ENCODE assay signal across 21 cellular contexts in the genomic region with DNA sequence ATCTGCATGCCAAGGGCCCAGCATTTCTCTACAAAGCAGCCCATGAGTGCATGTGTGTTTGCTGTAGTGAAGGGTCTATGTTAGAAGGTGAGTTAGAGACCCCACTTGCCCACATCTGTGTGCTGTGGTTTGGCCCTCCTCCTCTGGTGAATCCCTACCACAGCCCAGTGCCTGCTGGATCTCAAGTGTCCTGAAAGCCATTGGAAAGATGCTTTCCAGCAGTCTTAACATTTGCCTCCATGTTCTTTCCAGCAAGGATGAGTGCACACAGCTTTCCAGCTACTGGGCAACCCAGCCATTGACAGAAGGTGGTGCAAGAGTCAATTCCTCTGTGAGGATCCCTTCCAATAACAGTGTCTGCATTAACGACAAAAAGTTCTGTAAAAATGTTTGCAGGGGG. TPM values are rescaled to one million over a fixed set of nuclear protein-coding genes. Genes with fewer than 3 reads are reported as not detected.
DNase-seq lines count a peak whose midpoint lies in the region; TF ChIP-seq lines count a peak whose summit lies in the region.
"Had no signal": no experiment of that assay in that cellular context is flagged by ENCODE, and none has a peak within 500 bp of the region (broad histone marks: within the 10 kb centered on the region; RNA-seq: fewer than 3 reads in every experiment).

No MANE protein-coding gene starts in this region.

- H3K4me3 Mint-ChIP-seq in Calu3 (ENCODE audit: low read depth, unreplicated experiment): peak overlapping the region; percentile 54
- H3K4me3 Mint-ChIP-seq in progenitor cell of endocrine pancreas (ENCODE audit: low read depth): no peak overlapping the region
- H3K4me3 Mint-ChIP-seq in activated CD4-positive, alpha-beta memory T cell treated with anti-CD3 and anti-CD28 coated beads for 36 hours: no peak overlapping the region
- H3K4me3 Mint-ChIP-seq: activated naive CD8-positive, alpha-beta T cell treated with anti-CD3 and anti-CD28 coated beads, Interleukin-2, amount 10 ng/mL, durations not matched to agents 7 days and 5 days; activated T-helper 17 cell treated with anti-CD3 and anti-CD28 coated beads, Interleukin-2, amount 50 U/mL, for 72 hours; CD8-positive, alpha-beta memory T cell; natural killer cell; stimulated activated memory B cell treated with anti-CD40 and anti-IgM and Interleukin-4, amounts not matched to agents 10 μg/mL and 1 μg/mL and 100 μg/mL, for 72 hours had no signal

- peak overlapping the region; percentile 79 for H3K27ac ChIP-seq in RWPE1
- H3K27ac ChIP-seq in effector memory CD4-positive, alpha-beta T cell (ENCODE audit: insufficient read depth, low read length, poor library complexity, severe bottlenecking): no peak overlapping the region
- H3K27ac ChIP-seq: lower lobe of right lung had no signal

- CTCF ChIA-PET in Calu3 (lab: Charles Lee): interaction anchor here (1.4 to 3.0 kb wide), 3 partner anchors 7 to 91 kb away, joined by 3 to 14 read pairs (median 7); no protein-coding TSS in a partner anchor
- CTCF ChIA-PET in RWPE1 (lab: Yijun Ruan, JAX): interaction anchor here (0.7 kb wide), 1 partner anchor 604 kb away, joined by 4 read pairs; no protein-coding TSS in a partner anchor
- CTCF ChIA-PET in activated CD4-positive, alpha-beta memory T cell treated with anti-CD3 and anti-CD28 coated beads for 36 hours (lab: Charles Lee): interaction anchor here (0.8 to 1.4 kb wide), 2 partner anchors 11 to 303 kb away, joined by 3 to 5 read pairs; no protein-coding TSS in a partner anchor

- no peaks in the 10 kb centered on the region for H3K27me3 ChIP-seq in effector memory CD4-positive, alpha-beta T cell (replicated peaks; ENCODE audit: control insufficient read depth, insufficient read depth, low read length, poor library complexity, severe bottlenecking)

- no peak overlapping the region for H3K4me3 ChIP-seq in epithelial cell of proximal tubule (ENCODE audit: low read depth, low read length)
- H3K4me3 ChIP-seq in effector memory CD4-positive, alpha-beta T cell (ENCODE audit: insufficient read depth, low read depth, low read length, poor library complexity, severe bottlenecking): no peak overlapping the region
- H3K4me3 ChIP-seq: K562, lower lobe of right lung had no signal

- no peaks in the 10 kb centered on the region for H3K36me3 ChIP-seq in effector memory CD4-positive, alpha-beta T cell (ENCODE audit: control insufficient read depth, insufficient read depth, low read length)
- H3K36me3 ChIP-seq: lower lobe of right lung had no signal

- BruUV-seq in Calu3 (replicated peaks; lab: Mats Ljungman, UMichigan): no TSS peak

- DNase-seq in Calu3 (no peak), RWPE1 (ENCODE audit: low spot score) (no peak), epithelial cell of proximal tubule (ENCODE audit: low read depth) (no peak), progenitor cell of endocrine pancreas (ENCODE audit: low spot score, unreplicated experiment) (no peak), posterior vena cava (ENCODE audit: low spot score) (no peak)
- DNase-seq in activated CD4-positive, alpha-beta memory T cell treated with anti-CD3 and anti-CD28 coated beads for 36 hours: no peak
- DNase-seq in effector memory CD4-positive, alpha-beta T cell: no peak
- DNase-seq in activated CD8-positive, alpha-beta memory T cell treated with anti-CD3 and anti-CD28 coated beads, Interleukin-2, amount 50 U/mL, for 48 hours: no peak
- DNase-seq: activated CD4-positive, CD25-positive, alpha-beta regulatory T cell treated with anti-CD3 and anti-CD28 coated beads, Interleukin-2, amount 50 U/mL, for 72 hours; activated naive CD8-positive, alpha-beta T cell treated with anti-CD3 and anti-CD28 coated beads, Interleukin-2, amount 10 ng/mL, durations not matched to agents 7 days and 5 days; CD8-positive, alpha-beta memory T cell; DMS79 treated with DMSO at 0.1 percent for 48 hours; lower lobe of right lung; natural killer cell; NCI-H1092 treated with DMSO at 0.1 percent for 48 hours; NCI-H2081 treated with DMSO at 0.1 percent for 48 hours; NCI-H510A treated with DMSO at 0.1 percent for 48 hours had no signal

- H3K36me3 Mint-ChIP-seq in Calu3 (ENCODE audit: insufficient read depth, unreplicated experiment): peaks cover under 1% of the 10 kb centered on the region
- no peaks in the 10 kb centered on the region for H3K36me3 Mint-ChIP-seq in progenitor cell of endocrine pancreas (ENCODE audit: insufficient read depth)
- H3K36me3 Mint-ChIP-seq in activated CD4-positive, alpha-beta memory T cell treated with anti-CD3 and anti-CD28 coated beads for 36 hours: no peaks in the 10 kb centered on the region
- H3K36me3 Mint-ChIP-seq: CD8-positive, alpha-beta memory T cell; natural killer cell; stimulated activated memory B cell treated with anti-CD40 and anti-IgM and Interleukin-4, amounts not matched to agents 10 μg/mL and 1 μg/mL and 100 μg/mL, for 72 hours had no signal

- H3K4me1 Mint-ChIP-seq in Calu3 (ENCODE audit: low read depth, unreplicated experiment) (peaks cover 79% of the 10 kb centered on the region), progenitor cell of endocrine pancreas (ENCODE audit: low read depth) (peaks cover 51% of the 10 kb centered on the region)
- H3K4me1 Mint-ChIP-seq in activated CD4-positive, alpha-beta memory T cell treated with anti-CD3 and anti-CD28 coated beads for 36 hours (ENCODE audit: low read depth): peaks cover 13% of the 10 kb centered on the region
- H3K4me1 Mint-ChIP-seq: stimulated activated memory B cell treated with anti-CD40 and anti-IgM and Interleukin-4, amounts not matched to agents 10 μg/mL and 1 μg/mL and 100 μg/mL, for 72 hours had no signal

- H3K27me3 Mint-ChIP-seq in Calu3 (ENCODE audit: unreplicated experiment) (no peaks in the 10 kb centered on the region), progenitor cell of endocrine pancreas (no peaks in the 10 kb centered on the region)
- no peaks in the 10 kb centered on the region for H3K27me3 Mint-ChIP-seq in activated CD4-positive, alpha-beta memory T cell treated with anti-CD3 and anti-CD28 coated beads for 36 hours
- H3K27me3 Mint-ChIP-seq: activated naive CD8-positive, alpha-beta T cell treated with anti-CD3 and anti-CD28 coated beads, Interleukin-2, amount 10 ng/mL, durations not matched to agents 7 days and 5 days; CD8-positive, alpha-beta memory T cell; stimulated activated memory B cell treated with anti-CD40 and anti-IgM and Interleukin-4, amounts not matched to agents 10 μg/mL and 1 μg/mL and 100 μg/mL, for 72 hours; type B pancreatic cell had no signal

- intact Hi-C loops in Calu3 (cut with micrococcal nuclease; ENCODE audit: unreplicated experiment): no loop called here
- intact Hi-C loops in activated CD4-positive, alpha-beta memory T cell treated with anti-CD3 and anti-CD28 coated beads for 36 hours (cut with micrococcal nuclease): no loop called here
- intact Hi-C loops in posterior vena cava (cut with DNase I): no loop called here

- H3K9me3 Mint-ChIP-seq in Calu3 (ENCODE audit: low read depth, unreplicated experiment): no peaks in the 10 kb centered on the region
- H3K9me3 Mint-ChIP-seq in progenitor cell of endocrine pancreas (ENCODE audit: low read depth): no peaks in the 10 kb centered on the region
- H3K9me3 Mint-ChIP-seq in activated CD4-positive, alpha-beta memory T cell treated with anti-CD3 and anti-CD28 coated beads for 36 hours: no peaks in the 10 kb centered on the region
- H3K9me3 Mint-ChIP-seq: activated naive CD8-positive, alpha-beta T cell treated with anti-CD3 and anti-CD28 coated beads, Interleukin-2, amount 10 ng/mL, durations not matched to agents 7 days and 5 days; activated T-helper 17 cell treated with anti-CD3 and anti-CD28 coated beads, Interleukin-2, amount 50 U/mL, for 72 hours; CD8-positive, alpha-beta memory T cell; natural killer cell; stimulated activated memory B cell treated with anti-CD40 and anti-IgM and Interleukin-4, amounts not matched to agents 10 μg/mL and 1 μg/mL and 100 μg/mL, for 72 hours; type B pancreatic cell had no signal

- no peaks in the 10 kb centered on the region for H3K9me3 ChIP-seq in effector memory CD4-positive, alpha-beta T cell (ENCODE audit: control insufficient read depth, low read length)
- H3K9me3 ChIP-seq: lower lobe of right lung had no signal

- H3K4me1 ChIP-seq in effector memory CD4-positive, alpha-beta T cell (ENCODE audit: control insufficient read depth, insufficient read depth, low read length, poor library complexity, severe bottlenecking): no peaks in the 10 kb centered on the region

- H3K27ac Mint-ChIP-seq in Calu3 (ENCODE audit: unreplicated experiment): peak overlapping the region; percentile 16
- peak overlapping the region; percentile 5 for H3K27ac Mint-ChIP-seq in progenitor cell of endocrine pancreas
- H3K27ac Mint-ChIP-seq in activated CD4-positive, alpha-beta memory T cell treated with anti-CD3 and anti-CD28 coated beads for 36 hours: no peak overlapping the region
- H3K27ac Mint-ChIP-seq: activated naive CD8-positive, alpha-beta T cell treated with anti-CD3 and anti-CD28 coated beads, Interleukin-2, amount 10 ng/mL, durations not matched to agents 7 days and 5 days; activated T-helper 17 cell treated with anti-CD3 and anti-CD28 coated beads, Interleukin-2, amount 50 U/mL, for 72 hours; stimulated activated memory B cell treated with anti-CD40 and anti-IgM and Interleukin-4, amounts not matched to agents 10 μg/mL and 1 μg/mL and 100 μg/mL, for 72 hours had no signal

- POLR2A ChIA-PET in RWPE1 (lab: Yijun Ruan, JAX; ENCODE audit: low non-redundant PET): no interaction called here
- POLR2A ChIA-PET in activated CD4-positive, alpha-beta memory T cell treated with anti-CD3 and anti-CD28 coated beads for 36 hours (lab: Charles Lee): no interaction called here

- TF ChIP-seq CTCF in Calu3 (IDR thresholded peaks at IDR 0.05; ENCODE audit: unreplicated experiment) (no peak), RWPE1 (conservative IDR thresholded peaks at IDR 0.05; ENCODE audit: low read depth) (no peak), epithelial cell of proximal tubule (conservative IDR thresholded peaks at IDR 0.05; ENCODE audit: low read depth, low read length) (peak; percentile 29), progenitor cell of endocrine pancreas (IDR thresholded peaks at IDR 0.05; ENCODE audit: unreplicated experiment) (no peak)

RNA-seq across cellular contexts. Expression of a gene that starts 13.6 kb away (rescaled TPM):
- total RNA-seq in Calu3 (2022) (48.0 and 57.6 TPM in 2 replicates), epithelial cell of proximal tubule (123 and 143 TPM in 2 replicates), progenitor cell of endocrine pancreas (25.8 and 33.8 TPM in 2 replicates), posterior vena cava (100 to 1,000 TPM; 103 to 143 TPM)
- total RNA-seq in activated CD4-positive, alpha-beta memory T cell treated with anti-CD3 and anti-CD28 coated beads for 36 hours: 1 to 10 TPM; 5.3 to 5.5 TPM
